In the genomic region with DNA sequence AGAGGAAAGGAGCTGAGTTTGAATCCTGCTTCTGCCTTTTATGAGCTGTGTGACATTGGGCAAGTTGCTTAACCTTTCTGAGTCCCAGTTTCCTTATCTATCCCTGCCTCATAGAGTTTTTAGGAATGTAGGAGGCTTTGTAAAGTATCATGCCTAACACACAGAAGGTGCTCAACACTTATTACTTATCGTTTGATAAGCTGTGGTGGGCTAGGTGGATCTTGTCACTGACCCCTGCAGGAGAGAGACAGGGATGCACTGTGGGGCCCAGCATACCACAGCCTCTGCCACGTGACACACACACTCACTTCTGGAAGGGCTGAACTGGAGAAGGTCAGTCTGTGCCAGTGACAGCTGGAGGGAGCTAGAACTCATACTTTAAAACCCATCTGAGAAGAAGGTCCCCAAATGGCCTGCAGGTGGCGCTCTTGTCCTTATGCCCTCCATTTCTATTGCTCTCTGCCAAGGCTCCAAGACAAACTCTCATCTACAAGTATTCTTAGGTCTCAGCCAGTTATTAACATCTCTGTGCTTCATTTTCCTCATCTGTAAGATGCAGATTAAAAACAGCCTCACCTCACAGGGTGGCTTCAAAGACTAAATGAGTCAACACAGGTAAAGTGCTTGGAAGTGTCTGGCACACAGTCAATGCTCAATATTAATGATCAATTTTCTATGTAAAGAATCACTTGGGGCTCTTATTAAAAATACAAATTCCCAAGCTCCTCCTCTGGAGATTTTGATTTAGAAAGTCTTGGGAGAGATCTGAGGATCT, we compare ENCODE assay signal across 8 cellular contexts. TPM values are rescaled to one million over a fixed set of nuclear protein-coding genes. Genes with fewer than 3 reads are reported as not detected.
DNase-seq lines count a peak whose midpoint lies in the region; ATAC-seq and TF ChIP-seq lines count a peak whose summit lies in the region.

No MANE protein-coding gene starts in this region.

- peak; percentile 78 to 95 for ATAC-seq in activated naive CD4-positive, alpha-beta T cell treated with anti-CD3 and anti-CD28 coated beads, Interleukin-2, amount 50 U/mL, for 72 hours

- H3K9me3 Mint-ChIP-seq in activated naive CD4-positive, alpha-beta T cell treated with anti-CD3 and anti-CD28 coated beads, Interleukin-2, amount 50 U/mL, for 72 hours, result no peaks in the 10 kb centered on the region

- no peak overlapping the region for H3K27ac Mint-ChIP-seq in activated naive CD4-positive, alpha-beta T cell treated with anti-CD3 and anti-CD28 coated beads, Interleukin-2, amount 50 U/mL, for 72 hours

- TF ChIP-seq CTCF in GM06990 (IDR thresholded peaks at IDR 0.05; ENCODE audit: insufficient read depth, low read length, poor library complexity, severe bottlenecking) (peak; percentile 80), left ventricle myocardium inferior (IDR thresholded peaks at IDR 0.05; ENCODE audit: borderline replicate concordance) (peak; percentile 77)

- H3K4me3 ChIP-seq in GM06990 (replicated peaks; ENCODE audit: low read depth, low read length), result no peak overlapping the region
- H3K4me3 ChIP-seq in left ventricle myocardium inferior, result no peak overlapping the region
- no peak overlapping the region for H3K4me3 ChIP-seq in rectal smooth muscle tissue (ENCODE audit: low read length)

- no peak overlapping the region for H3K27ac ChIP-seq in left ventricle myocardium inferior (replicated peaks)
- H3K27ac ChIP-seq in rectal smooth muscle tissue (ENCODE audit: low read depth, low read length), result peak overlapping the region; percentile 87

- H3K36me3 ChIP-seq in GM06990 (ENCODE audit: control insufficient read depth, insufficient read depth, low read length), result no peaks in the 10 kb centered on the region
- peaks cover 13% of the 10 kb centered on the region for H3K36me3 ChIP-seq in left ventricle myocardium inferior
- H3K36me3 ChIP-seq in rectal smooth muscle tissue (ENCODE audit: control insufficient read depth, insufficient read depth, low read length), result peaks cover 16% of the 10 kb centered on the region

- H3K27me3 ChIP-seq in GM06990 (replicated peaks; ENCODE audit: control insufficient read depth, insufficient read depth, low read length), result no peaks in the 10 kb centered on the region; the same call in 1 of the 2 replicates
- no peaks in the 10 kb centered on the region for H3K27me3 ChIP-seq in left ventricle myocardium inferior (ENCODE audit: low read depth)
- H3K27me3 ChIP-seq in rectal smooth muscle tissue (ENCODE audit: control insufficient read depth, insufficient read depth, low read length), result no peaks in the 10 kb centered on the region

- H3K9ac ChIP-seq in rectal smooth muscle tissue (ENCODE audit: low read length), result no peak overlapping the region

- H3K4me1 ChIP-seq in left ventricle myocardium inferior, result no peaks in the 10 kb centered on the region
- peaks cover 51% of the 10 kb centered on the region for H3K4me1 ChIP-seq in rectal smooth muscle tissue (ENCODE audit: control insufficient read depth, insufficient read depth, low read length)

- DNase-seq in GM06990 (ENCODE audit: extremely low read depth, insufficient read length) (peak; percentile 61), GOT3 (lab: John Stamatoyannopoulos, UW) (peak; percentile 36), Kasumi-1 (lab: John Stamatoyannopoulos, UW) (peak; percentile 93 to 95), SHP77 (lab: John Stamatoyannopoulos, UW) (peak; percentile 70 to 75), left ventricle myocardium inferior (peak; percentile 61), NCI-H1048 (lab: John Stamatoyannopoulos, UW) (no peak)
- DNase-seq in activated naive CD4-positive, alpha-beta T cell treated with anti-CD3 and anti-CD28 coated beads, Interleukin-2, amount 50 U/mL, for 72 hours (ENCODE audit: low spot score in 2 of 2), result peak; percentile 60 to 70

- no peaks in the 10 kb centered on the region for H3K9me3 ChIP-seq in left ventricle myocardium inferior (replicated peaks)

- H3K36me3 Mint-ChIP-seq in activated naive CD4-positive, alpha-beta T cell treated with anti-CD3 and anti-CD28 coated beads, Interleukin-2, amount 50 U/mL, for 72 hours, result no peaks in the 10 kb centered on the region

- intact Hi-C loops in left ventricle myocardium inferior (cut with micrococcal nuclease), result no loop called here

RNA-seq across cellular contexts. Expression of a gene that starts 57.5 kb away (rescaled TPM):
- 10 to 100 TPM; 21.7 to 25.5 TPM for total RNA-seq in activated naive CD4-positive, alpha-beta T cell treated with anti-CD3 and anti-CD28 coated beads, Interleukin-2, amount 50 U/mL, for 72 hours
- total RNA-seq in left ventricle myocardium inferior, result 8.1 TPM
